ENCODE assay signal across 6 cellular contexts in the genomic region with DNA sequence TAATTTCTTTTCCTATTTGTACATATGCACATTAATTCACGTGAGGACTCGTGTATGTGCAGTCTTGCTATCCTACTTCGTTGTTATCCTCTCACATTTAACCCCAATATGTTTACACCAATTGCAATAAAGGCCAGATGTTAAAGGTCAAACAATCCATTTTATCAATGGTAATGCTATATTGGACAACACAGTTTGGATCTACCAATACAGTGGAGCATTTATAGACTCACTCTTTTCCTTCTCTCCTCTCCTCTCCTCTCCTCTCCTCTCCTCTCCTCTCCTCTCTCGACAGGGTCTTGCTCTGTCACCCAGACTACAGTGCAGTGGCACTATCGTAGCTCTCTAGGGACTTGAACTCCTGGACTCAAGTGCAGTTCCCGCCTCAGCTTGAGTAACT.
"Had no signal": no experiment of that assay in that cellular context is flagged by ENCODE, and none has a peak within 500 bp of the region (broad histone marks: within the 10 kb centered on the region; RNA-seq: fewer than 3 reads in every experiment).

No MANE protein-coding gene starts in this region.

- H3K27ac ChIP-seq: GM23248 had no signal

- H3K9ac ChIP-seq: GM23248 had no signal

- H3K27ac Mint-ChIP-seq: IgD-negative memory B cell had no signal

- H2AFZ ChIP-seq: GM23248 had no signal

- H3K4me3 ChIP-seq: GM23248 had no signal

- DNase-seq: GM23248, GOT3, H9, HCEC 1CT, KBM-7 had no signal

- H3K4me3 Mint-ChIP-seq: H9, IgD-negative memory B cell had no signal

- H3K27me3 Mint-ChIP-seq: IgD-negative memory B cell had no signal

- H3K9me3 Mint-ChIP-seq: H9 had no signal
